In genomic region chr16:56288019-56288418, GRCh38 we compare ENCODE assay signal across 25 cellular contexts.
DNase-seq lines count a peak whose midpoint lies in the region; ATAC-seq and TF ChIP-seq lines count a peak whose summit lies in the region.
"Had no signal": no experiment of that assay in that cellular context is flagged by ENCODE, and none has a peak within 500 bp of the region (broad histone marks: within the 10 kb centered on the region; RNA-seq: fewer than 3 reads in every experiment).

No MANE protein-coding gene starts in this region.

- 87 to 93% methylated on average over 7 of the region's 7 CpGs for WGBS in testis, 2 donors

- H3K27me3 ChIP-seq in dorsolateral prefrontal cortex (no peaks in the 10 kb centered on the region), testis (no peaks in the 10 kb centered on the region)
- H3K27me3 ChIP-seq: Peyer's patch, tibial nerve had no signal

- no peak for ATAC-seq in HG03196 (IDR thresholded peaks at IDR 0.05; ENCODE audit: unreplicated experiment)
- ATAC-seq: activated T-cell treated with anti-CD3 and anti-CD28 coated beads, Interleukin-2, amount 50 U/mL, for 72 hours; foreskin keratinocyte; natural killer cell had no signal

- H3K36me3 ChIP-seq in testis (ENCODE audit: low read depth, missing control alignments): no peaks in the 10 kb centered on the region
- H3K36me3 ChIP-seq: Peyer's patch, tibial nerve had no signal

- H3K4me1 ChIP-seq in testis: no peaks in the 10 kb centered on the region
- H3K4me1 ChIP-seq: foreskin keratinocyte, Peyer's patch, tibial nerve had no signal

- no peaks in the 10 kb centered on the region for H3K9me3 ChIP-seq in testis
- H3K9me3 ChIP-seq: Peyer's patch, tibial nerve had no signal

- H3K27ac ChIP-seq in dorsolateral prefrontal cortex: peak overlapping the region; percentile 11 to 100 (median 96)
- H3K27ac ChIP-seq in testis: no peak overlapping the region
- H3K27ac ChIP-seq: foreskin keratinocyte, Peyer's patch, skin epidermis, tibial nerve had no signal

- H3K4me3 ChIP-seq in dorsolateral prefrontal cortex: no peak overlapping the region
- no peak overlapping the region for H3K4me3 ChIP-seq in testis
- H3K4me3 ChIP-seq: Peyer's patch, skin epidermis, tibial nerve had no signal

- DNase-seq in COLO668 (lab: John Stamatoyannopoulos, UW; ENCODE audit: unreplicated experiment) (peak; percentile 70), DMS53 treated with DMSO at 0.1 percent for 48 hours (lab: John Stamatoyannopoulos, UW; ENCODE audit: unreplicated experiment) (peak; percentile 61), NCI-H345 treated with DMSO at 0.1 percent for 48 hours (lab: John Stamatoyannopoulos, UW; ENCODE audit: unreplicated experiment) (peak; percentile 50), dorsolateral prefrontal cortex (peak in 3 of 10 donors; percentile 12 to 54 (median 38)), HUDEP-2 (lab: John Stamatoyannopoulos, UW; ENCODE audit: unreplicated experiment in 76 of 76) (no peak), HT-29 (ENCODE audit: low spot score) (no peak), testis (no peak)
- DNase-seq: activated CD4-positive, alpha-beta T cell treated with anti-CD3 and anti-CD28 coated beads for 48 hours; activated naive CD4-positive, alpha-beta T cell treated with anti-CD3 and anti-CD28 coated beads, Interleukin-2, amount 10 ng/mL, durations not matched to agents 7 days and 5 days; activated T-cell treated with anti-CD3 and anti-CD28 coated beads, Interleukin-2, amount 50 U/mL, for 72 hours; anterior cingulate cortex; CD4-positive, alpha-beta T cell; effector CD4-positive, alpha-beta T cell; foreskin keratinocyte; H9; immature natural killer cell; KG1; midbrain; natural killer cell; stimulated activated naive CD4-positive, alpha-beta T cell; T-helper 2 cell had no signal

- intact Hi-C loops in dorsolateral prefrontal cortex (cut with DNase I): no loop called here
- intact Hi-C loops in testis (cut with DNase I; ENCODE audit: low total_unique reads): no loop called here

- no peak for TF ChIP-seq POLR2A in testis (IDR thresholded peaks at IDR 0.05)

- no peak for TF ChIP-seq CTCF in dorsolateral prefrontal cortex (IDR thresholded peaks at IDR 0.05 in 54 of 56, conservative IDR thresholded peaks at IDR 0.05 in 2 of 56; ENCODE audit: low read depth in 1 of 56, partially characterized antibody in 56 of 56)
- no peak for TF ChIP-seq CTCF in testis (IDR thresholded peaks at IDR 0.05)

Comparison
In these comparisons a context has a peak if more than half of its experiments do, and no peak if none do; other contexts are left out.
1. DNase-seq: peak in COLO668 (single experiment), DMS53 treated with DMSO at 0.1 percent for 48 hours (single experiment) and NCI-H345 treated with DMSO at 0.1 percent for 48 hours (single experiment); none in HUDEP-2 (0 of 76), HT-29 (single experiment) and testis (single experiment).
2. H3K27ac ChIP-seq: peak in dorsolateral prefrontal cortex (59 of 59); none in testis (0 of 2).